Comparison of ENCODE assay signal across 27 cellular contexts in the genomic region with DNA sequence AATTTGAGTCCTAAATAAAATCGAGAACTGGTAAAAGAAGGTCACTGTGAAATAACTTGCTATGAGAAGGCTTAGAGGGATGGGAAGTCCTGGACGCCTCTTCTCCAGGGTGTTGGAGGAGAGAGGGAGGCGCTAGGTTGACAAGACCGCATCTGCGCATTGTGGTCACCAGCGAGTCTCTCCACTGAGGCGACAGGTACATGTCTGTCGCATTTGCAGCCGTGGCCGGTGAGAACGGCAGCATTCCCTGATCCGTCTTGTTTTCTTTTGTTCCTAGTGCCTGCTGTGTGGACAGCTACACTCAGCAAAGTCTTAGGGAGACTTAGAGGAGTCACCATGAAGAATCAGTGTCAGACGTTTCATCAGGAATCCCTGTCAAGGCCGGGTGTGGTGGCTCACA. TPM values are rescaled to one million over a fixed set of nuclear protein-coding genes. Genes with fewer than 3 reads are reported as not detected.
"Had no signal": no experiment of that assay in that cellular context is flagged by ENCODE, and none has a peak within 500 bp of the region (broad histone marks: within the 10 kb centered on the region; RNA-seq: fewer than 3 reads in every experiment).

No MANE protein-coding gene starts in this region.

- H3K27ac ChIP-seq: left lung, sigmoid colon, thoracic aorta, vagina had no signal

- H3K4me3 Mint-ChIP-seq: activated CD4-positive, alpha-beta memory T cell treated with anti-CD3 and anti-CD28 coated beads for 36 hours; activated naive CD4-positive, alpha-beta T cell treated with anti-CD3 and anti-CD28 coated beads, Interleukin-2, amount 10 ng/mL, durations not matched to agents 7 days and 5 days; immature natural killer cell; neural crest cell; type B pancreatic cell had no signal

- H3K9me3 Mint-ChIP-seq: activated CD4-positive, alpha-beta memory T cell treated with anti-CD3 and anti-CD28 coated beads for 36 hours; activated naive CD4-positive, alpha-beta T cell treated with anti-CD3 and anti-CD28 coated beads, Interleukin-2, amount 10 ng/mL, durations not matched to agents 7 days and 5 days; immature natural killer cell; neural crest cell; type B pancreatic cell had no signal

- H3K9me3 ChIP-seq: left lung, sigmoid colon, thoracic aorta, vagina had no signal

- H3K36me3 ChIP-seq: sigmoid colon, thoracic aorta, vagina had no signal

- H3K36me3 Mint-ChIP-seq: activated CD4-positive, alpha-beta memory T cell treated with anti-CD3 and anti-CD28 coated beads for 36 hours; activated naive CD4-positive, alpha-beta T cell treated with anti-CD3 and anti-CD28 coated beads, Interleukin-2, amount 10 ng/mL, durations not matched to agents 7 days and 5 days; immature natural killer cell; type B pancreatic cell had no signal

- ATAC-seq: left lung had no signal

- DNase-seq: activated CD4-positive, alpha-beta memory T cell treated with anti-CD3 and anti-CD28 coated beads for 36 hours; activated CD4-positive, alpha-beta T cell treated with anti-CD3 and anti-CD28 coated beads for 4 hours; activated CD4-positive, CD25-positive, alpha-beta regulatory T cell; activated effector memory CD4-positive, alpha-beta T cell treated with anti-CD3 and anti-CD28 coated beads, Interleukin-2, amount 50 U/mL, for 16 hours; activated naive CD4-positive, alpha-beta T cell treated with anti-CD3 and anti-CD28 coated beads, Interleukin-2, amount 10 ng/mL, durations not matched to agents 7 days and 5 days; activated T-cell treated with anti-CD3 and anti-CD28 coated beads, Interleukin-2, amount 50 U/mL, for 48 hours; amygdala; effector CD8-positive, alpha-beta T cell; erythroblast; foreskin fibroblast; immature natural killer cell; kidney glomerular epithelial cell; left lung; occipital lobe; posterior cingulate gyrus; sigmoid colon; stimulated activated CD4-positive, alpha-beta T cell treated with anti-CD3 and anti-CD28 coated beads, Interleukin-4, amount 100 ng/mL, for 1 hour; stimulated activated naive CD4-positive, alpha-beta T cell treated with Interleukin-2 at 50 U/mL for 16 hours; T-helper 9 cell had no signal

- H3K27ac Mint-ChIP-seq: activated CD4-positive, alpha-beta memory T cell treated with anti-CD3 and anti-CD28 coated beads for 36 hours; activated naive CD4-positive, alpha-beta T cell treated with anti-CD3 and anti-CD28 coated beads, Interleukin-2, amount 10 ng/mL, durations not matched to agents 7 days and 5 days; type B pancreatic cell had no signal

- H3K27me3 ChIP-seq: left lung, sigmoid colon, vagina had no signal

- H3K4me3 ChIP-seq: left lung, sigmoid colon, smooth muscle cell, thoracic aorta, vagina had no signal

- H3K27me3 Mint-ChIP-seq: activated CD4-positive, alpha-beta memory T cell treated with anti-CD3 and anti-CD28 coated beads for 36 hours; type B pancreatic cell had no signal

RNA-seq across cellular contexts. Expression of gene CEMP1, which starts 25.5 kb away (rescaled TPM):
- total RNA-seq: activated CD4-positive, alpha-beta memory T cell treated with anti-CD3 and anti-CD28 coated beads for 36 hours; chondrocyte; fibroblast of lung; neural crest cell; renal cortical epithelial cell; sigmoid colon; smooth muscle cell; vagina had no signal
